Comparison of ENCODE assay signal across 22 cellular contexts in the genomic region with DNA sequence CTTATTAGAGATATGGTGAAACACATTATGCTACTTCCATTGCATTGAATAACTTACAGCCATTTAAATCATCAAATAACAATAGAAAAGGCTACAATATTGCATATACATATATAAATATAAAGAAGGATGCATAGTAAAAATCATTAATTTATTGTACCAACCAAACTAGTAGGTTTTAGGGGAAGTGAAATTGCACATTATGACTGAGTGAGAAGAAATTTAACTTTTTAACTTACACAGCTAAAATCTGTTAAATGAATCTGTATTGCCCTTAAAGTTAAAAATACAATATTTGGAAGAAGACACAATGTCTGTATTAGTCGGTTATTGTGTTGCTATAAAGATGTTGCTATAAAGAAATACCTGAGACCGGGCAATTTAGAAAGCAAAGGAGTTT.
DNase-seq lines count a peak whose midpoint lies in the region; ATAC-seq, FAIRE-seq and TF ChIP-seq lines count a peak whose summit lies in the region.
"Had no signal": no experiment of that assay in that cellular context is flagged by ENCODE, and none has a peak within 500 bp of the region (broad histone marks: within the 10 kb centered on the region; RNA-seq: fewer than 3 reads in every experiment).

No MANE protein-coding gene starts in this region.

- H2AFZ ChIP-seq in GM12878 (ENCODE audit: control insufficient read depth, low read depth, low read length), result no peak overlapping the region
- H2AFZ ChIP-seq: GM23338 had no signal

- no TSS peak for BruUV-seq in GM12878 (replicated peaks; lab: Mats Ljungman, UMichigan)

- 31% methylated on average over 2 of the region's 2 CpGs for WGBS in GM12878 (ENCODE audit: insufficient coverage, insufficient replicate concordance, low lambda C conversion rate, missing lambda C conversion rate)

- no peaks in the 10 kb centered on the region for H3K79me2 ChIP-seq in GM12878 (ENCODE audit: control insufficient read depth, insufficient read depth, low read length)

- no peak overlapping the region for H3K4me3 ChIP-seq in GM12878
- H3K4me3 ChIP-seq: A549; BLaER1 treated with 17β-estradiol and CSF1 and Interleukin-3, amounts not matched to agents 10 nM and 100 nM; GM23338 had no signal

- no peaks in the 10 kb centered on the region for H3K36me3 ChIP-seq in GM12878 (ENCODE audit: control insufficient read depth in 2 of 2, insufficient read depth in 2 of 2, low read length in 1 of 2)
- H3K36me3 ChIP-seq: BE2C; BLaER1 treated with 17β-estradiol and CSF1 and Interleukin-3, amounts not matched to agents 10 nM and 100 nM had no signal

- TF ChIP-seq CTCF in GM12878 (IDR thresholded peaks at IDR 0.05 in 2 of 3, conservative IDR thresholded peaks at IDR 0.05 in 1 of 3; ENCODE audit: control insufficient read depth in 2 of 3, extremely low read depth in 1 of 3, insufficient read depth in 1 of 3, low read depth in 3 of 3, low read length in 3 of 3), result no peak

- no peak for FAIRE-seq in GM12878 (lab: Jason Lieb, UNC)
- FAIRE-seq: A549 had no signal

- H4K20me1 ChIP-seq in GM12878 (ENCODE audit: control insufficient read depth, insufficient read depth), result no peaks in the 10 kb centered on the region
- H4K20me1 ChIP-seq: BLaER1 treated with 17β-estradiol and CSF1 and Interleukin-3, amounts not matched to agents 10 nM and 100 nM had no signal

- H3K4me1 ChIP-seq in GM12878 (ENCODE audit: control insufficient read depth, insufficient read depth, low read length), result no peaks in the 10 kb centered on the region
- H3K4me1 ChIP-seq: A549, BE2C had no signal

- no peak for TF ChIP-seq RAD21 in GM12878 (IDR thresholded peaks at IDR 0.05; ENCODE audit: insufficient read depth, low read depth, low read length)

- CTCF ChIA-PET in GM12878 (lab: Yijun Ruan, JAX), result no interaction called here

- intact Hi-C loops in GM12878 (cut with micrococcal nuclease; ENCODE audit: unreplicated experiment), result no loop called here

- DNase-seq in CD1c-positive myeloid dendritic cell (ENCODE audit: extremely low spot score) (peak; percentile 8), GM12878 (ENCODE audit: low read depth, low spot score) (no peak), NCI-H510A (lab: John Stamatoyannopoulos, UW) (no peak)
- DNase-seq in stimulated activated naive CD4-positive, alpha-beta T cell (lab: John Stamatoyannopoulos, UW), result no peak
- DNase-seq: 8988T; ACHN; AML-193; BE2C; Calu3; CD4-positive, alpha-beta memory T cell; COR-L47; DMS53; DMS79 treated with DMSO at 0.1 percent for 48 hours; GF-D8; H9 had no signal

- no peak overlapping the region for H3K4me2 ChIP-seq in GM12878 (ENCODE audit: control insufficient read depth, insufficient read depth)
- H3K4me2 ChIP-seq: A549, GM23338 had no signal

- RAD21 ChIA-PET in GM12878 (lab: Charles Lee; ENCODE audit: unreplicated experiment), result no interaction called here

- H3K9ac ChIP-seq in GM12878 (ENCODE audit: control insufficient read depth, insufficient read depth, low read length), result no peak overlapping the region
- H3K9ac ChIP-seq: BLaER1 treated with 17β-estradiol and CSF1 and Interleukin-3, amounts not matched to agents 10 nM and 100 nM had no signal

- no peak overlapping the region for H3K27ac ChIP-seq in GM12878 (ENCODE audit: control insufficient read depth, insufficient read depth)
- H3K27ac ChIP-seq: A549; BLaER1 treated with 17β-estradiol and CSF1 and Interleukin-3, amounts not matched to agents 10 nM and 100 nM had no signal

- no peak for TF ChIP-seq EP300 in GM12878 (IDR thresholded peaks at IDR 0.05; ENCODE audit: borderline replicate concordance in 1 of 2, control insufficient read depth in 1 of 2, low read depth in 2 of 2, low read length in 2 of 2)

- SMC1A ChIA-PET in GM12878 (lab: Charles Lee; ENCODE audit: uncharacterized antibody, unreplicated experiment), result interaction anchor here (1.6 kb wide), 1 partner anchor 18 kb away, joined by 4 read pairs; no protein-coding TSS in a partner anchor

- H3K9me3 ChIP-seq in GM12878 (replicated peaks; ENCODE audit: control insufficient read depth, insufficient read depth, low read length), result no peaks in the 10 kb centered on the region
- H3K9me3 ChIP-seq: A549; BE2C; BLaER1 treated with 17β-estradiol and CSF1 and Interleukin-3, amounts not matched to agents 10 nM and 100 nM had no signal

- ATAC-seq in GM18858 (IDR thresholded peaks at IDR 0.05; ENCODE audit: unreplicated experiment) (peak; percentile 54), HG02981 (IDR thresholded peaks at IDR 0.05; ENCODE audit: unreplicated experiment) (peak; percentile 57), GM12878 (peak; percentile 71), GM21390 (IDR thresholded peaks at IDR 0.05; ENCODE audit: unreplicated experiment) (no peak)
- ATAC-seq: A549, GM23338, HCT116 had no signal

- no peak for TF ChIP-seq POLR2A in GM12878 (IDR thresholded peaks at IDR 0.05; ENCODE audit: low read depth, low read length)

- in situ Hi-C loops in GM12878 (cut with MboI), result no loop called here

- POLR2A ChIA-PET in GM12878 (lab: Charles Lee), result no interaction called here

- no peaks in the 10 kb centered on the region for H3K27me3 ChIP-seq in GM12878 (replicated peaks in 1 of 2; ENCODE audit: control insufficient read depth in 2 of 2, insufficient read depth in 2 of 2, low read length in 1 of 2)
- H3K27me3 ChIP-seq: BE2C; BLaER1 treated with 17β-estradiol and CSF1 and Interleukin-3, amounts not matched to agents 10 nM and 100 nM had no signal

TF ChIP-seq in GM12878, 131 proteins besides CTCF, POLR2A, EP300 and RAD21:
- no peak for TF ChIP-seq GATAD2B (conservative IDR thresholded peaks at IDR 0.05; ENCODE audit: low read depth)
- peak; percentile 44; the same call in 1 of the 2 replicates for TF ChIP-seq SPI1 (IDR thresholded peaks at IDR 0.05; ENCODE audit: borderline replicate concordance, insufficient read depth, low read depth, low read length)
- peak; percentile 60; the same call in 1 of the 2 replicates for TF ChIP-seq DPF2 (IDR thresholded peaks at IDR 0.05)
- TF ChIP-seq CBX3 (IDR thresholded peaks at IDR 0.05; ENCODE audit: borderline replicate concordance, low read depth), result no peak
- TF ChIP-seq MTA2 (IDR thresholded peaks at IDR 0.05; ENCODE audit: low read depth), result peak; percentile 61; the same call in 1 of the 2 replicates
- no peak for TF ChIP-seq ZSCAN29 (IDR thresholded peaks at IDR 0.05)
- no peak for TF ChIP-seq NR2C2 (IDR thresholded peaks at IDR 0.05; ENCODE audit: borderline replicate concordance, control insufficient read depth, insufficient read length, low read depth)
- TF ChIP-seq ZNF24 (IDR thresholded peaks at IDR 0.05), result 0 out of 2 replicates have a peak, but pooled peaks have one; percentile 41
- 0 out of 2 replicates have a peak, but pooled peaks have one; percentile 21 for TF ChIP-seq BMI1 (IDR thresholded peaks at IDR 0.05; ENCODE audit: borderline replicate concordance)
- TF ChIP-seq EED (IDR thresholded peaks at IDR 0.05; ENCODE audit: low read depth), result no peak
- TF ChIP-seq, protein P1, sequence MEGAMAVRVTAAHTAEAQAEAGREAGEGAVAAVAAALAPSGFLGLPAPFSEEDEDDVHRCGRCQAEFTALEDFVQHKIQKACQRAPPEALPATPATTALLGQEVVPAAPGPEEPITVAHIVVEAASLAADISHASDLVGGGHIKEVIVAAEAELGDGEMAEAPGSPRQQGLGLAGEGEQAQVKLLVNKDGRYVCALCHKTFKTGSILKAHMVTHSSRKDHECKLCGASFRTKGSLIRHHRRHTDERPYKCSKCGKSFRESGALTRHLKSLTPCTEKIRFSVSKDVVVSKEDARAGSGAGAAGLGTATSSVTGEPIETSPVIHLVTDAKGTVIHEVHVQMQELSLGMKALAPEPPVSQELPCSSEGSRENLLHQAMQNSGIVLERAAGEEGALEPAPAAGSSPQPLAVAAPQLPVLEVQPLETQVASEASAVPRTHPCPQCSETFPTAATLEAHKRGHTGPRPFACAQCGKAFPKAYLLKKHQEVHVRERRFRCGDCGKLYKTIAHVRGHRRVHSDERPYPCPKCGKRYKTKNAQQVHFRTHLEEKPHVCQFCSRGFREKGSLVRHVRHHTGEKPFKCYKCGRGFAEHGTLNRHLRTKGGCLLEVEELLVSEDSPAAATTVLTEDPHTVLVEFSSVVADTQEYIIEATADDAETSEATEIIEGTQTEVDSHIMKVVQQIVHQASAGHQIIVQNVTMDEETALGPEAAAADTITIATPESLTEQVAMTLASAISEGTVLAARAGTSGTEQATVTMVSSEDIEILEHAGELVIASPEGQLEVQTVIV (IDR thresholded peaks at IDR 0.05; ENCODE audit: borderline replicate concordance, partially characterized antibody), result no peak
- TF ChIP-seq PML (IDR thresholded peaks at IDR 0.05; ENCODE audit: low read length), result no peak
